In genomic region chr12:88200029-88200428, GRCh38 we compare ENCODE assay signal across 7 cellular contexts.
"Had no signal": no experiment of that assay in that cellular context is flagged by ENCODE, and none has a peak within 500 bp of the region (broad histone marks: within the 10 kb centered on the region; RNA-seq: fewer than 3 reads in every experiment).

No MANE protein-coding gene starts in this region.

- H3K9ac ChIP-seq: KMS-11 had no signal

- ATAC-seq: GM23338, HCT116 had no signal

- H3K4me3 ChIP-seq: GM23338, HAP-1 had no signal

- H3K9me3 ChIP-seq: HAP-1 had no signal

- DNase-seq: H7, HFFc6, KBM-7 had no signal

- H3K27ac ChIP-seq: KMS-11 had no signal
